ENCODE assay signal across 9 cellular contexts in the genomic region with DNA sequence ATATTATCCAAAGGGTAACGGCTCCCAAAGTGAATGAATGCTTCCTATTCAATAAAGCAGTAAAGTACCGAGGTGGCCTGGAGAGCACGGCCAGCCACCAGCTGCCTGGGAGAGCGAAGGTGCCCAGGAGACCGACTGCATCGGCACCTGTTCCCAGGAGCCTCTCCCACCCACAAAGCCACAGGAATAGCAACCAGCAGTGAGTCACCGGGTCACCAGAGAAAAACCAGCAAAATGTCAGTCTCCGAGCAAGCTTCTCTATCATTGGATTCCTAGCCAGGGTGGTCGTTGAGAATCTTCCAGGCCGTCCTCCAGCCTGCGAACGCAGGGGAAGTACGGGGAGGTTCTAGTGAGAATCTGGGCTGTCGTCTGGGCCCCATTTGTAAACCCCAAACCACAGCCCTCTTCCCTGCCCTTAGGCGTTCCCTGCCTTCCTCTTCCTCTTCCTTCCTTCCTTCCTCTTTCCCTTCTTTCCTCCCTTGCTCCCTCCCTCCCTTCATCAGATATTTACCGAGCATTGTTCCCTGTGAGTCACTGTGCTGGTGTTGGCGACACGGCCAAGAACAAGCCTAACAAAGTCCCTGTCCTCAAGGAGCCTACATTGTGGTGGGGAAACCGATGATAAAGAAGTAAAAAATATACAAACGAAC.
DNase-seq lines count a peak whose midpoint lies in the region; TF ChIP-seq lines count a peak whose summit lies in the region.
"Had no signal": no experiment of that assay in that cellular context is flagged by ENCODE, and none has a peak within 500 bp of the region (broad histone marks: within the 10 kb centered on the region; RNA-seq: fewer than 3 reads in every experiment).

No MANE protein-coding gene starts in this region.

- H3K4me3 ChIP-seq in stomach = no peak overlapping the region

- peak overlapping the region; percentile 80 to 90 (median 84) for H3K27ac ChIP-seq in stomach
- H3K27ac ChIP-seq: RWPE1 had no signal

- TF ChIP-seq EP300 in stomach (IDR thresholded peaks at IDR 0.05) = no peak

- no peaks in the 10 kb centered on the region for H3K9me3 ChIP-seq in stomach

- intact Hi-C loops in stomach (cut with DNase I; ENCODE audit: low total_unique reads) = no loop called here

- H3K4me1 ChIP-seq in stomach = peaks cover 22 to 35% (median 29%) of the 10 kb centered on the region in 4 donors

- 52 to 68% (median 60%) methylated on average over 19 to 20 of the region's 20 CpGs for WGBS in stomach, 5 donors

- DNase-seq in HT-29 (ENCODE audit: low spot score) (peak; percentile 87), SK-MEL-5 (ENCODE audit: low read depth, low spot score) (peak; percentile 36), islet precursor cell (peak; percentile 91), stomach (no peak), NCI-H1417 treated with DMSO at 0.1 percent for 48 hours (lab: John Stamatoyannopoulos, UW) (no peak), NCI-H1105 treated with DMSO at 0.1 percent for 48 hours (lab: John Stamatoyannopoulos, UW) (no peak), NCI-H510A treated with DMSO at 0.1 percent for 48 hours (lab: John Stamatoyannopoulos, UW) (no peak)
- no peak for DNase-seq in activated CD4-positive, alpha-beta T cell treated with anti-CD3 and anti-CD28 coated beads, Interleukin-2, amount 50 U/mL, for 1 hour

- no peaks in the 10 kb centered on the region for H3K27me3 ChIP-seq in stomach

- TF ChIP-seq CTCF in stomach (IDR thresholded peaks at IDR 0.05) = no peak

- no peak for TF ChIP-seq POLR2A in stomach (IDR thresholded peaks at IDR 0.05)

- no peaks in the 10 kb centered on the region for H3K36me3 ChIP-seq in stomach

- in situ Hi-C loops in SK-MEL-5 (cut with HindIII; ENCODE audit: low pct_unique_long_range_greater_than_20kb, low sequenced_read_pairs) = no loop called here

Comparison
In these comparisons a context has a peak if more than half of its experiments do, and no peak if none do; other contexts are left out.
1. DNase-seq: peak in HT-29 (single experiment), SK-MEL-5 (single experiment) and islet precursor cell (single experiment); none in stomach (single experiment), activated CD4-positive, alpha-beta T cell treated with anti-CD3 and anti-CD28 coated beads, Interleukin-2, amount 50 U/mL, for 1 hour (single experiment), NCI-H1417 treated with DMSO at 0.1 percent for 48 hours (single experiment), NCI-H1105 treated with DMSO at 0.1 percent for 48 hours (single experiment) and NCI-H510A treated with DMSO at 0.1 percent for 48 hours (single experiment).